ENCODE assay signal across 1 cellular context in the genomic region with DNA sequence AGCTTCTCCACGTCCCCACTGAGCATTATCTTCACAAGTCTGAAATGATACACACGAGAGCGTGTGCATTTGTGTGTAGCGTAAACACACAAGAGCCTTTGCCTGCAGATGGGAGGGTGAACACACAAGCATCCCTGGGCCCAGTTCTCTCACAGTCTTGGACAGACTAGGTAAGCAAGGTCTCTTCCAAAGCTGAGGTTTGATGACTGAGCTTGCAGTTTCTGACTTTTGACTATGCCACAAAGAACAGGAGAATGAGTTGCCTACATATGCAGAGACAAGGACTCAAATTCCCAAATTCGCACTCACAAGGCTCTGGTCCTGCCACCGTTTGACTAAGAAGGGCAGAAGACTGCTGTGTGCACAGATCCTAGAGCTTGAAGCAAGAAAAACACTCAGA.
TF ChIP-seq lines count a peak whose summit lies in the region.

No MANE protein-coding gene starts in this region.

TF ChIP-seq in WTC11, 78 proteins besides CTCF, POLR2A, EP300 and RAD21 (continued from another document):
- TF ChIP-seq ZNF425 (CRISPR knock-in tag; conservative IDR thresholded peaks at IDR 0.05) (no peak), ZNF512 (CRISPR knock-in tag; IDR thresholded peaks at IDR 0.05; ENCODE audit: borderline replicate concordance) (no peak), HMGA2 (CRISPR knock-in tag; IDR thresholded peaks at IDR 0.05) (no peak), OVOL2 (CRISPR knock-in tag; IDR thresholded peaks at IDR 0.05; ENCODE audit: borderline replicate concordance) (no peak), SP1 (CRISPR knock-in tag; conservative IDR thresholded peaks at IDR 0.05) (no peak), RORB (CRISPR knock-in tag; IDR thresholded peaks at IDR 0.05) (no peak), ZBTB21 (CRISPR knock-in tag; IDR thresholded peaks at IDR 0.05; ENCODE audit: borderline replicate concordance) (no peak), STAT6 (CRISPR knock-in tag; conservative IDR thresholded peaks at IDR 0.05; ENCODE audit: low read depth) (no peak), RELA (CRISPR knock-in tag; IDR thresholded peaks at IDR 0.05; ENCODE audit: borderline replicate concordance) (no peak), ZNF263 (CRISPR knock-in tag; IDR thresholded peaks at IDR 0.05; ENCODE audit: low read depth) (no peak)
